Comparison of ENCODE assay signal across 16 cellular contexts in genomic region chr11:115939104-115939503, GRCh38.
DNase-seq lines count a peak whose midpoint lies in the region; ATAC-seq, FAIRE-seq and TF ChIP-seq lines count a peak whose summit lies in the region.
"Had no signal": no experiment of that assay in that cellular context is flagged by ENCODE, and none has a peak within 500 bp of the region (broad histone marks: within the 10 kb centered on the region; RNA-seq: fewer than 3 reads in every experiment).

No MANE protein-coding gene starts in this region.

- H3K27me3 ChIP-seq in left lung (peaks cover 4 to 29% of the 10 kb centered on the region in 2 donors), small intestine (ENCODE audit: control insufficient read depth in 2 of 2, insufficient read depth in 2 of 2, low read length in 2 of 2) (peaks cover 0 to 2% of the 10 kb centered on the region in 2 donors)

- no peak for ATAC-seq in left lung
- ATAC-seq in GM21619 (IDR thresholded peaks at IDR 0.05; ENCODE audit: unreplicated experiment): no peak
- ATAC-seq: left lobe of liver had no signal

- 19 to 34% (median 26%) methylated on average over 4 of the region's 4 CpGs for WGBS in small intestine, 3 donors

- no peak for FAIRE-seq in small intestine (lab: Jason Lieb, UNC)
- FAIRE-seq: H54 had no signal

- H3K36me3 ChIP-seq in left lung: no peaks in the 10 kb centered on the region
- no peaks in the 10 kb centered on the region for H3K36me3 ChIP-seq in small intestine (ENCODE audit: control insufficient read depth in 2 of 2, insufficient read depth in 2 of 2, low read length in 2 of 2)

- H3K4me1 ChIP-seq in left lung: no peaks in the 10 kb centered on the region
- no peaks in the 10 kb centered on the region for H3K4me1 ChIP-seq in small intestine (ENCODE audit: control insufficient read depth in 2 of 2, insufficient read depth in 1 of 2, low read depth in 1 of 2, low read length in 1 of 2)

- TF ChIP-seq CTCF in cardiac fibroblast (IDR thresholded peaks at IDR 0.05; ENCODE audit: low read depth, low read length): no peak
- TF ChIP-seq CTCF in left lung (IDR thresholded peaks at IDR 0.05): no peak

- H3K9me3 ChIP-seq in left lung (no peaks in the 10 kb centered on the region), small intestine (ENCODE audit: control insufficient read depth, low read depth) (no peaks in the 10 kb centered on the region)
- H3K9me3 ChIP-seq: mucosa of descending colon had no signal

- intact Hi-C loops in left lung (cut with DNase I): no loop called here

- DNase-seq in DMS53 (lab: John Stamatoyannopoulos, UW) (peak; percentile 80), M059J (ENCODE audit: low read depth) (peak; percentile 55), cardiac fibroblast (ENCODE audit: low read depth in 2 of 2) (peak; percentile 4 to 65), left kidney (ENCODE audit: low read depth, low spot score) (peak; percentile 59), left lung (no peak), small intestine (no peak)
- no peak for DNase-seq in activated T-cell treated with anti-CD3 and anti-CD28 coated beads, Interleukin-2, amount 50 U/mL, for 1 hour
- DNase-seq: activated CD4-positive, alpha-beta T cell treated with anti-CD3 and anti-CD28 coated beads for 4 hours; activated effector memory CD4-positive, alpha-beta T cell treated with anti-CD3 and anti-CD28 coated beads, Interleukin-2, amount 50 U/mL, for 16 hours; mucosa of descending colon; NCI-H526 treated with DMSO at 0.1 percent for 48 hours; stimulated activated naive CD4-positive, alpha-beta T cell treated with Interleukin-2 at 50 U/mL for 16 hours; trophoblast cell had no signal

- H3K4me3 ChIP-seq in cardiac fibroblast (replicated peaks in 1 of 2; ENCODE audit: low read depth in 2 of 2, low read length in 2 of 2) (no peak overlapping the region), left lung (no peak overlapping the region), small intestine (ENCODE audit: low read depth in 1 of 2, low read length in 2 of 2) (no peak overlapping the region)
- H3K4me3 ChIP-seq: mucosa of descending colon had no signal

- H3K27ac ChIP-seq in left lung: no peak overlapping the region
- H3K27ac ChIP-seq in small intestine (ENCODE audit: low read depth in 1 of 2, low read length in 1 of 2): no peak overlapping the region

Comparison
In these comparisons a context has a peak if more than half of its experiments do, and no peak if none do; other contexts are left out.
1. DNase-seq: peak in DMS53 (single experiment), M059J (single experiment), cardiac fibroblast (2 of 2) and left kidney (single experiment); none in left lung (0 of 2), small intestine (single experiment) and activated T-cell treated with anti-CD3 and anti-CD28 coated beads, Interleukin-2, amount 50 U/mL, for 1 hour (single experiment).